Comparison of ENCODE assay signal across 2 cellular contexts in the genomic region with DNA sequence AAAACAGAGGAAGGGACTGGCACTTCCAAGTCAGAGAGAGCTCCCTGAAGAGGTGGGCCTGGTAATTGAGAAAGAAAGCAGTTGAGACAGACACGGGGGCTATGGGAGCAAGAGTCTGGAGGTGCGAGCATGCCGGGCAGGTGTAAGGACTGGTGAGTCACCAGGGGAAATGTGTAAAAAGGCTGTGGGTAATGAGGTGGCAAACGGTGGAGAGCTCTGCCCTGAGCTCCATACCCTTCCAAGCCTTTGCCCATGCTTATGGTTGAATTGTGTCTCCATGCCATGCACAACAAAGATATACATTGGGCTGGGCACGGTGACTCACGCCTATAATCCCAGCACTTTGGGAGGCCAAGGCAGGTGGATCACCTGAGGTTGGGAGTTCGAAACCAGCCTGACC.
TF ChIP-seq lines count a peak whose summit lies in the region.

No MANE protein-coding gene starts in this region.

TF ChIP-seq in WTC11, 78 proteins besides CTCF, POLR2A, EP300 and RAD21 (continues in another document):
- TF ChIP-seq, protein P1, sequence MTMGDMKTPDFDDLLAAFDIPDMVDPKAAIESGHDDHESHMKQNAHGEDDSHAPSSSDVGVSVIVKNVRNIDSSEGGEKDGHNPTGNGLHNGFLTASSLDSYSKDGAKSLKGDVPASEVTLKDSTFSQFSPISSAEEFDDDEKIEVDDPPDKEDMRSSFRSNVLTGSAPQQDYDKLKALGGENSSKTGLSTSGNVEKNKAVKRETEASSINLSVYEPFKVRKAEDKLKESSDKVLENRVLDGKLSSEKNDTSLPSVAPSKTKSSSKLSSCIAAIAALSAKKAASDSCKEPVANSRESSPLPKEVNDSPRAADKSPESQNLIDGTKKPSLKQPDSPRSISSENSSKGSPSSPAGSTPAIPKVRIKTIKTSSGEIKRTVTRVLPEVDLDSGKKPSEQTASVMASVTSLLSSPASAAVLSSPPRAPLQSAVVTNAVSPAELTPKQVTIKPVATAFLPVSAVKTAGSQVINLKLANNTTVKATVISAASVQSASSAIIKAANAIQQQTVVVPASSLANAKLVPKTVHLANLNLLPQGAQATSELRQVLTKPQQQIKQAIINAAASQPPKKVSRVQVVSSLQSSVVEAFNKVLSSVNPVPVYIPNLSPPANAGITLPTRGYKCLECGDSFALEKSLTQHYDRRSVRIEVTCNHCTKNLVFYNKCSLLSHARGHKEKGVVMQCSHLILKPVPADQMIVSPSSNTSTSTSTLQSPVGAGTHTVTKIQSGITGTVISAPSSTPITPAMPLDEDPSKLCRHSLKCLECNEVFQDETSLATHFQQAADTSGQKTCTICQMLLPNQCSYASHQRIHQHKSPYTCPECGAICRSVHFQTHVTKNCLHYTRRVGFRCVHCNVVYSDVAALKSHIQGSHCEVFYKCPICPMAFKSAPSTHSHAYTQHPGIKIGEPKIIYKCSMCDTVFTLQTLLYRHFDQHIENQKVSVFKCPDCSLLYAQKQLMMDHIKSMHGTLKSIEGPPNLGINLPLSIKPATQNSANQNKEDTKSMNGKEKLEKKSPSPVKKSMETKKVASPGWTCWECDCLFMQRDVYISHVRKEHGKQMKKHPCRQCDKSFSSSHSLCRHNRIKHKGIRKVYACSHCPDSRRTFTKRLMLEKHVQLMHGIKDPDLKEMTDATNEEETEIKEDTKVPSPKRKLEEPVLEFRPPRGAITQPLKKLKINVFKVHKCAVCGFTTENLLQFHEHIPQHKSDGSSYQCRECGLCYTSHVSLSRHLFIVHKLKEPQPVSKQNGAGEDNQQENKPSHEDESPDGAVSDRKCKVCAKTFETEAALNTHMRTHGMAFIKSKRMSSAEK (CRISPR knock-in tag; IDR thresholded peaks at IDR 0.05; ENCODE audit: borderline replicate concordance) = no peak
- TF ChIP-seq CBFB (CRISPR knock-in tag; IDR thresholded peaks at IDR 0.05; ENCODE audit: low read depth) (no peak), NFE2L1 (CRISPR knock-in tag; IDR thresholded peaks at IDR 0.05) (no peak), TEAD1 (CRISPR knock-in tag; IDR thresholded peaks at IDR 0.05) (no peak), KAT7 (CRISPR knock-in tag; IDR thresholded peaks at IDR 0.05; ENCODE audit: borderline replicate concordance) (no peak), ETV6 (CRISPR knock-in tag; IDR thresholded peaks at IDR 0.05) (no peak), ZNF138 (CRISPR knock-in tag; conservative IDR thresholded peaks at IDR 0.05) (no peak), SMAD3 (CRISPR knock-in tag; IDR thresholded peaks at IDR 0.05; ENCODE audit: borderline replicate concordance) (no peak)
- TF ChIP-seq, protein P2, sequence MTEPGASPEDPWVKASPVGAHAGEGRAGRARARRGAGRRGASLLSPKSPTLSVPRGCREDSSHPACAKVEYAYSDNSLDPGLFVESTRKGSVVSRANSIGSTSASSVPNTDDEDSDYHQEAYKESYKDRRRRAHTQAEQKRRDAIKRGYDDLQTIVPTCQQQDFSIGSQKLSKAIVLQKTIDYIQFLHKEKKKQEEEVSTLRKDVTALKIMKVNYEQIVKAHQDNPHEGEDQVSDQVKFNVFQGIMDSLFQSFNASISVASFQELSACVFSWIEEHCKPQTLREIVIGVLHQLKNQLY (CRISPR knock-in tag; IDR thresholded peaks at IDR 0.05) = no peak
- TF ChIP-seq, protein P3, sequence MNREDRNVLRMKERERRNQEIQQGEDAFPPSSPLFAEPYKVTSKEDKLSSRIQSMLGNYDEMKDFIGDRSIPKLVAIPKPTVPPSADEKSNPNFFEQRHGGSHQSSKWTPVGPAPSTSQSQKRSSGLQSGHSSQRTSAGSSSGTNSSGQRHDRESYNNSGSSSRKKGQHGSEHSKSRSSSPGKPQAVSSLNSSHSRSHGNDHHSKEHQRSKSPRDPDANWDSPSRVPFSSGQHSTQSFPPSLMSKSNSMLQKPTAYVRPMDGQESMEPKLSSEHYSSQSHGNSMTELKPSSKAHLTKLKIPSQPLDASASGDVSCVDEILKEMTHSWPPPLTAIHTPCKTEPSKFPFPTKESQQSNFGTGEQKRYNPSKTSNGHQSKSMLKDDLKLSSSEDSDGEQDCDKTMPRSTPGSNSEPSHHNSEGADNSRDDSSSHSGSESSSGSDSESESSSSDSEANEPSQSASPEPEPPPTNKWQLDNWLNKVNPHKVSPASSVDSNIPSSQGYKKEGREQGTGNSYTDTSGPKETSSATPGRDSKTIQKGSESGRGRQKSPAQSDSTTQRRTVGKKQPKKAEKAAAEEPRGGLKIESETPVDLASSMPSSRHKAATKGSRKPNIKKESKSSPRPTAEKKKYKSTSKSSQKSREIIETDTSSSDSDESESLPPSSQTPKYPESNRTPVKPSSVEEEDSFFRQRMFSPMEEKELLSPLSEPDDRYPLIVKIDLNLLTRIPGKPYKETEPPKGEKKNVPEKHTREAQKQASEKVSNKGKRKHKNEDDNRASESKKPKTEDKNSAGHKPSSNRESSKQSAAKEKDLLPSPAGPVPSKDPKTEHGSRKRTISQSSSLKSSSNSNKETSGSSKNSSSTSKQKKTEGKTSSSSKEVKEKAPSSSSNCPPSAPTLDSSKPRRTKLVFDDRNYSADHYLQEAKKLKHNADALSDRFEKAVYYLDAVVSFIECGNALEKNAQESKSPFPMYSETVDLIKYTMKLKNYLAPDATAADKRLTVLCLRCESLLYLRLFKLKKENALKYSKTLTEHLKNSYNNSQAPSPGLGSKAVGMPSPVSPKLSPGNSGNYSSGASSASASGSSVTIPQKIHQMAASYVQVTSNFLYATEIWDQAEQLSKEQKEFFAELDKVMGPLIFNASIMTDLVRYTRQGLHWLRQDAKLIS (CRISPR knock-in tag; IDR thresholded peaks at IDR 0.05; ENCODE audit: borderline replicate concordance) = no peak
- TF ChIP-seq, protein P4, sequence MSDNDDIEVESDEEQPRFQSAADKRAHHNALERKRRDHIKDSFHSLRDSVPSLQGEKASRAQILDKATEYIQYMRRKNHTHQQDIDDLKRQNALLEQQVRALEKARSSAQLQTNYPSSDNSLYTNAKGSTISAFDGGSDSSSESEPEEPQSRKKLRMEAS (CRISPR knock-in tag; IDR thresholded peaks at IDR 0.05) = no peak
- TF ChIP-seq, protein P5, sequence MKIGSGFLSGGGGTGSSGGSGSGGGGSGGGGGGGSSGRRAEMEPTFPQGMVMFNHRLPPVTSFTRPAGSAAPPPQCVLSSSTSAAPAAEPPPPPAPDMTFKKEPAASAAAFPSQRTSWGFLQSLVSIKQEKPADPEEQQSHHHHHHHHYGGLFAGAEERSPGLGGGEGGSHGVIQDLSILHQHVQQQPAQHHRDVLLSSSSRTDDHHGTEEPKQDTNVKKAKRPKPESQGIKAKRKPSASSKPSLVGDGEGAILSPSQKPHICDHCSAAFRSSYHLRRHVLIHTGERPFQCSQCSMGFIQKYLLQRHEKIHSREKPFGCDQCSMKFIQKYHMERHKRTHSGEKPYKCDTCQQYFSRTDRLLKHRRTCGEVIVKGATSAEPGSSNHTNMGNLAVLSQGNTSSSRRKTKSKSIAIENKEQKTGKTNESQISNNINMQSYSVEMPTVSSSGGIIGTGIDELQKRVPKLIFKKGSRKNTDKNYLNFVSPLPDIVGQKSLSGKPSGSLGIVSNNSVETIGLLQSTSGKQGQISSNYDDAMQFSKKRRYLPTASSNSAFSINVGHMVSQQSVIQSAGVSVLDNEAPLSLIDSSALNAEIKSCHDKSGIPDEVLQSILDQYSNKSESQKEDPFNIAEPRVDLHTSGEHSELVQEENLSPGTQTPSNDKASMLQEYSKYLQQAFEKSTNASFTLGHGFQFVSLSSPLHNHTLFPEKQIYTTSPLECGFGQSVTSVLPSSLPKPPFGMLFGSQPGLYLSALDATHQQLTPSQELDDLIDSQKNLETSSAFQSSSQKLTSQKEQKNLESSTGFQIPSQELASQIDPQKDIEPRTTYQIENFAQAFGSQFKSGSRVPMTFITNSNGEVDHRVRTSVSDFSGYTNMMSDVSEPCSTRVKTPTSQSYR (CRISPR knock-in tag; IDR thresholded peaks at IDR 0.05) = no peak

TF ChIP-seq in liver, 16 proteins besides CTCF, POLR2A, EP300 and RAD21 (continued from another document):
- TF ChIP-seq, protein P6, sequence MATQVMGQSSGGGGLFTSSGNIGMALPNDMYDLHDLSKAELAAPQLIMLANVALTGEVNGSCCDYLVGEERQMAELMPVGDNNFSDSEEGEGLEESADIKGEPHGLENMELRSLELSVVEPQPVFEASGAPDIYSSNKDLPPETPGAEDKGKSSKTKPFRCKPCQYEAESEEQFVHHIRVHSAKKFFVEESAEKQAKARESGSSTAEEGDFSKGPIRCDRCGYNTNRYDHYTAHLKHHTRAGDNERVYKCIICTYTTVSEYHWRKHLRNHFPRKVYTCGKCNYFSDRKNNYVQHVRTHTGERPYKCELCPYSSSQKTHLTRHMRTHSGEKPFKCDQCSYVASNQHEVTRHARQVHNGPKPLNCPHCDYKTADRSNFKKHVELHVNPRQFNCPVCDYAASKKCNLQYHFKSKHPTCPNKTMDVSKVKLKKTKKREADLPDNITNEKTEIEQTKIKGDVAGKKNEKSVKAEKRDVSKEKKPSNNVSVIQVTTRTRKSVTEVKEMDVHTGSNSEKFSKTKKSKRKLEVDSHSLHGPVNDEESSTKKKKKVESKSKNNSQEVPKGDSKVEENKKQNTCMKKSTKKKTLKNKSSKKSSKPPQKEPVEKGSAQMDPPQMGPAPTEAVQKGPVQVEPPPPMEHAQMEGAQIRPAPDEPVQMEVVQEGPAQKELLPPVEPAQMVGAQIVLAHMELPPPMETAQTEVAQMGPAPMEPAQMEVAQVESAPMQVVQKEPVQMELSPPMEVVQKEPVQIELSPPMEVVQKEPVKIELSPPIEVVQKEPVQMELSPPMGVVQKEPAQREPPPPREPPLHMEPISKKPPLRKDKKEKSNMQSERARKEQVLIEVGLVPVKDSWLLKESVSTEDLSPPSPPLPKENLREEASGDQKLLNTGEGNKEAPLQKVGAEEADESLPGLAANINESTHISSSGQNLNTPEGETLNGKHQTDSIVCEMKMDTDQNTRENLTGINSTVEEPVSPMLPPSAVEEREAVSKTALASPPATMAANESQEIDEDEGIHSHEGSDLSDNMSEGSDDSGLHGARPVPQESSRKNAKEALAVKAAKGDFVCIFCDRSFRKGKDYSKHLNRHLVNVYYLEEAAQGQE (IDR thresholded peaks at IDR 0.05) = no peak
- TF ChIP-seq FOXA2 (IDR thresholded peaks at IDR 0.05) = no peak
- no peak for TF ChIP-seq TAF1 (conservative IDR thresholded peaks at IDR 0.05)
